In the genomic region with DNA sequence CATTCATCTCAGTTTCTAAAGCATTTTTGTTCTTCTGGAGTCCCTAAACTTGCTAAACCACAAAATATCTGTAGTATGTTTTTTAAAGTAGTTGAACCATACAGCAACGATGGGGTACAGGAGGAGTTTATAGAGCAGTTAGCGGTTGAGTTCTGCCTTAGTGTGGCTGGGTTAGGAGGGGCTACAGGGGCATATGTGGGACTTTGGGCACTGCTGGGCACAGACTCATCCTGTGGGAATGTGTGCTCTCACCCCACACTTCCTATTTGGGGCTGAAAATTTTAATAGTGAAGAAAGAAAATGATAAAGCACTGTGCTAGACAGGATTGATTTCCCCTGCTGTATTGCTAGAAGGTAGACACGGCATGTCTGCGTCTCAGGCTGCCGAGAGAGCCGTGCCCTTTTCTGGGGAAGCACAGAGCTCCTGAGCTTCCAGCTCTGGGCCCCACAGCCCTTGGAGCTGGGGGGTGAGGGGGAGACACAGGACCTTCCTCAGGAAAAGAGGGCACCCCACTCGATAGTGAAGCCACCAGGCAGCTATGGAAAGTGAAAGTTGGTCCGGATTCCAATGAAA, we compare ENCODE assay signal across 8 cellular contexts.
A peak's percentile ranks its signal among the peaks of the same experiment; 100 is the strongest.
DNase-seq lines count a peak whose midpoint lies in the region; ATAC-seq and TF ChIP-seq lines count a peak whose summit lies in the region.

No MANE protein-coding gene starts in this region.

- TF ChIP-seq EP300 in stomach (IDR thresholded peaks at IDR 0.05), result no peak

- peak overlapping the region in 1 of 2 experiments; percentile 61; a peak in 2 of 5 replicates for H3K4me3 Mint-ChIP-seq in H9
- H3K4me3 Mint-ChIP-seq in activated CD8-positive, alpha-beta T cell treated with anti-CD3 and anti-CD28 coated beads, Interleukin-2, amount 10 ng/mL, durations not matched to agents 7 days and 5 days, result peak overlapping the region; percentile 78

- H3K27me3 Mint-ChIP-seq in H9 (ENCODE audit: low read depth), result peaks cover 65% of the 10 kb centered on the region
- peaks cover 3% of the 10 kb centered on the region for H3K27me3 Mint-ChIP-seq in activated CD8-positive, alpha-beta T cell treated with anti-CD3 and anti-CD28 coated beads, Interleukin-2, amount 10 ng/mL, durations not matched to agents 7 days and 5 days (ENCODE audit: low read depth)

- H3K23ac ChIP-seq in H9 (ENCODE audit: insufficient read length, low read depth, low read length), result no peak overlapping the region

- peak; percentile 73 for DNase-seq in AG08395 (ENCODE audit: low spot score)
- DNase-seq in H9, result no peak
- no peak for DNase-seq in activated CD8-positive, alpha-beta T cell treated with anti-CD3 and anti-CD28 coated beads, Interleukin-2, amount 10 ng/mL, durations not matched to agents 7 days and 5 days
- peak; percentile 27 for DNase-seq in left ventricle myocardium inferior
- peak; percentile 26 for DNase-seq in stomach
- DNase-seq in NAMALWA (ENCODE audit: low spot score), result no peak

- H3K79me2 ChIP-seq in H9 (ENCODE audit: insufficient read depth, low read length), result peaks cover 6% of the 10 kb centered on the region; the same call in 1 of the 2 replicates

- no peak overlapping the region for H3T11ph ChIP-seq in H9 (ENCODE audit: low read length)

- H3K9me3 Mint-ChIP-seq in H9, result no peaks in the 10 kb centered on the region
- H3K9me3 Mint-ChIP-seq in activated CD8-positive, alpha-beta T cell treated with anti-CD3 and anti-CD28 coated beads, Interleukin-2, amount 10 ng/mL, durations not matched to agents 7 days and 5 days (ENCODE audit: insufficient read depth), result no peaks in the 10 kb centered on the region

- H3K36me3 Mint-ChIP-seq in H9 (ENCODE audit: insufficient read depth in 1 of 3, low read depth in 3 of 3), result 0 out of 7 replicates have a peak, but pooled peaks cover 0 to 1% (median 0%) of the 10 kb centered on the region in 3 experiments
- H3K36me3 Mint-ChIP-seq in activated CD8-positive, alpha-beta T cell treated with anti-CD3 and anti-CD28 coated beads, Interleukin-2, amount 10 ng/mL, durations not matched to agents 7 days and 5 days (ENCODE audit: low read depth), result no peaks in the 10 kb centered on the region

- H2AK5ac ChIP-seq in H9 (ENCODE audit: insufficient read length, low read length), result no peak overlapping the region

- no peak overlapping the region for H3K27ac Mint-ChIP-seq in H9
- peak overlapping the region; percentile 69 for H3K27ac Mint-ChIP-seq in activated CD8-positive, alpha-beta T cell treated with anti-CD3 and anti-CD28 coated beads, Interleukin-2, amount 10 ng/mL, durations not matched to agents 7 days and 5 days

- H3K9me3 ChIP-seq in H9 (ENCODE audit: control insufficient read depth, low read depth, low read length) (no peaks in the 10 kb centered on the region), left ventricle myocardium inferior (replicated peaks) (no peaks in the 10 kb centered on the region), stomach (no peaks in the 10 kb centered on the region)

- no peak overlapping the region for H4K8ac ChIP-seq in H9 (replicated peaks; ENCODE audit: insufficient read length, low read depth, low read length)

- no peak overlapping the region for H3K4ac ChIP-seq in H9 (ENCODE audit: low read depth, low read length)

- H3K27me3 ChIP-seq in H9 (ENCODE audit: insufficient read depth, low read length), result peaks cover 6% of the 10 kb centered on the region; the same call in 1 of the 2 replicates
- H3K27me3 ChIP-seq in left ventricle myocardium inferior (ENCODE audit: low read depth), result no peaks in the 10 kb centered on the region
- H3K27me3 ChIP-seq in stomach, result no peaks in the 10 kb centered on the region

- POLR2A ChIA-PET in activated CD8-positive, alpha-beta T cell treated with anti-CD3 and anti-CD28 coated beads, Interleukin-2, amount 10 ng/mL, durations not matched to agents 7 days and 5 days (lab: Charles Lee), result interaction anchor here (0.7 to 1.9 kb wide), 4 partner anchors 12 to 61 kb away, joined by 3 to 10 read pairs (median 6); no protein-coding TSS in a partner anchor

- no peak overlapping the region for H2BK120ac ChIP-seq in H9 (ENCODE audit: low read depth, low read length, poor library complexity, severe bottlenecking)

- WGBS in H9 (ENCODE audit: extremely low coverage, insufficient read length, low lambda C conversion rate), result no CpG with 5 or more reads among the region's 8 CpGs
- 3 to 10% (median 7%) methylated on average over 8 of the region's 8 CpGs for WGBS in stomach, 5 donors

- no peak overlapping the region for H2BK20ac ChIP-seq in H9 (ENCODE audit: low read depth, low read length, poor library complexity, severe bottlenecking)

- no peak overlapping the region for H3K56ac ChIP-seq in H9 (ENCODE audit: insufficient read length, low read depth, low read length)

- no peak overlapping the region for H3K27ac ChIP-seq in H9 (ENCODE audit: insufficient read length, low read depth, low read length)
- H3K27ac ChIP-seq in left ventricle myocardium inferior (replicated peaks), result peak overlapping the region; percentile 100
- peak overlapping the region; percentile 99 to 100 (median 100) for H3K27ac ChIP-seq in stomach

- H2BK15ac ChIP-seq in H9 (ENCODE audit: low read depth, low read length), result no peak overlapping the region

- no peak overlapping the region for H3K18ac ChIP-seq in H9 (ENCODE audit: insufficient read length, low read depth, low read length)

- H3K36me3 ChIP-seq in left ventricle myocardium inferior (peaks cover 4% of the 10 kb centered on the region), stomach (no peaks in the 10 kb centered on the region)

- no peak for ATAC-seq in activated CD8-positive, alpha-beta T cell treated with anti-CD3 and anti-CD28 coated beads, Interleukin-2, amount 10 ng/mL, durations not matched to agents 7 days and 5 days
- no peak for ATAC-seq in HG03342 (IDR thresholded peaks at IDR 0.05; ENCODE audit: unreplicated experiment)
- no peak for ATAC-seq in GM19328 (IDR thresholded peaks at IDR 0.05; ENCODE audit: unreplicated experiment)

- no peak overlapping the region for H4K5ac ChIP-seq in H9 (ENCODE audit: insufficient read length, low read depth, low read length)

- TF ChIP-seq POLR2A in stomach (IDR thresholded peaks at IDR 0.05), result no peak

- no peak overlapping the region; the same call in 1 of the 2 replicates for H3K14ac ChIP-seq in H9 (ENCODE audit: insufficient read depth, low read length)

- H4K20me1 ChIP-seq in H9 (ENCODE audit: control insufficient read depth, insufficient read depth, insufficient read length), result no peaks in the 10 kb centered on the region

- peaks cover 4% of the 10 kb centered on the region for H3K23me2 ChIP-seq in H9 (ENCODE audit: insufficient read length, low read depth, low read length, poor library complexity, severe bottlenecking)

- H4K91ac ChIP-seq in H9 (ENCODE audit: insufficient read length, low read depth, low read length), result no peak overlapping the region

- CTCF ChIA-PET in activated CD8-positive, alpha-beta T cell treated with anti-CD3 and anti-CD28 coated beads, Interleukin-2, amount 10 ng/mL, durations not matched to agents 7 days and 5 days (lab: Charles Lee), result interaction anchor here (2.2 to 2.9 kb wide), 2 partner anchors 33 to 63 kb away, joined by 8 to 23 read pairs; no protein-coding TSS in a partner anchor

- no peak overlapping the region for H2AFZ ChIP-seq in H9 (ENCODE audit: low read length)

- intact Hi-C loops in left ventricle myocardium inferior (cut with micrococcal nuclease), result no loop called here
- intact Hi-C loops in stomach (cut with DNase I; ENCODE audit: low total_unique reads), result no loop called here

- H2BK5ac ChIP-seq in H9 (ENCODE audit: insufficient read length, low read length), result no peak overlapping the region

- H3K4me2 ChIP-seq in H9 (ENCODE audit: insufficient read depth, insufficient read length, low read length), result peak overlapping the region; percentile 72

- H3K9ac ChIP-seq in H9 (ENCODE audit: extremely low read depth, insufficient read length, low read length), result no peak overlapping the region

- no peaks in the 10 kb centered on the region for H3K79me1 ChIP-seq in H9 (ENCODE audit: insufficient read depth, low read depth, low read length, poor library complexity, severe bottlenecking)

- H3K4me1 Mint-ChIP-seq in H9, result peaks cover 8 to 10% of the 10 kb centered on the region in 2 experiments
- peaks cover 25% of the 10 kb centered on the region for H3K4me1 Mint-ChIP-seq in activated CD8-positive, alpha-beta T cell treated with anti-CD3 and anti-CD28 coated beads, Interleukin-2, amount 10 ng/mL, durations not matched to agents 7 days and 5 days (ENCODE audit: low read depth)

- H3K4me1 ChIP-seq in H9 (ENCODE audit: insufficient read depth, low read length) (no peaks in the 10 kb centered on the region), left ventricle myocardium inferior (peaks cover 86% of the 10 kb centered on the region), stomach (peaks cover 30 to 70% (median 43%) of the 10 kb centered on the region in 4 donors)

- TF ChIP-seq CTCF in H9 (conservative IDR thresholded peaks at IDR 0.05) (no peak), left ventricle myocardium inferior (IDR thresholded peaks at IDR 0.05; ENCODE audit: borderline replicate concordance) (no peak), stomach (IDR thresholded peaks at IDR 0.05) (no peak)

- no peak overlapping the region for H2BK12ac ChIP-seq in H9 (ENCODE audit: insufficient read length, low read depth, low read length)

- H3K4me3 ChIP-seq in left ventricle myocardium inferior, result peak overlapping the region; percentile 89
- H3K4me3 ChIP-seq in stomach, result peak overlapping the region; percentile 65 to 83 (median 72)

Comparison
In these comparisons a context has a peak if more than half of its experiments do, and no peak if none do; other contexts are left out.
1. DNase-seq: peak in AG08395 (single experiment), left ventricle myocardium inferior (single experiment) and stomach (single experiment); none in H9 (single experiment), activated CD8-positive, alpha-beta T cell treated with anti-CD3 and anti-CD28 coated beads, Interleukin-2, amount 10 ng/mL, durations not matched to agents 7 days and 5 days (single experiment) and NAMALWA (single experiment).